25 cellular contexts compared by ENCODE assay signal in the genomic region with DNA sequence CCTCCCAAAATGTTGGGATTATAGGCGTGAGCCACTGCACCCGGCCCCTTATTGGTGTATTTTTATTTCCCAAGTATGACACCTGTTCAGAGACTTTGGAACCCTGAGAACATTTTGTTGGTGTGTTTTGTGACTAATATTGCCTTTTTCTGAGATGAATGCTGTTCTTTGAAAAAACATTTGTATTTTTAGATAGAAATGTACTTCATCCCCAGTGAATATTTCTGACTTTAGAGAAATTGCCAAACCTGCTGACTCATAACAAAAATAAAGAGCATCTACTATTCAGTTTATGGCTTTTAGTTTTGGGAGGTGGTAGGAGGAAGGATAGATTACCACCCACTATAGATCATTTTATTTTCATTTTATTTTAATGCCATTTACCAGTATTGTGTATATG.
DNase-seq lines count a peak whose midpoint lies in the region; ATAC-seq and TF ChIP-seq lines count a peak whose summit lies in the region.
"Had no signal": no experiment of that assay in that cellular context is flagged by ENCODE, and none has a peak within 500 bp of the region (broad histone marks: within the 10 kb centered on the region; RNA-seq: fewer than 3 reads in every experiment).

No MANE protein-coding gene starts in this region.

- no peak for DNase-seq in chondrocyte (ENCODE audit: low spot score)
- DNase-seq in NCI-H510A (lab: John Stamatoyannopoulos, UW) = no peak
- no peak for DNase-seq in NOMO-1 treated with dmso at 0.1 percent for 144 hours (lab: John Stamatoyannopoulos, UW; ENCODE audit: unreplicated experiment)
- no peak for DNase-seq in naive thymus-derived CD8-positive, alpha-beta T cell
- DNase-seq in NCI-H345 treated with DMSO at 0.1 percent for 48 hours (lab: John Stamatoyannopoulos, UW; ENCODE audit: unreplicated experiment) = no peak
- DNase-seq: activated CD4-positive, CD25-positive, alpha-beta regulatory T cell treated with anti-CD3 and anti-CD28 coated beads, Interleukin-2, amount 50 U/mL, for 72 hours; activated CD8-positive, alpha-beta T cell treated with anti-CD3 and anti-CD28 coated beads for 36 hours; activated effector memory CD4-positive, alpha-beta T cell treated with Interleukin-2 at 50 U/mL for 16 hours; CD8-positive, alpha-beta memory T cell; foreskin keratinocyte; GOT3; heart right ventricle; KG1; left cardiac atrium; NCI-H146; NCI-H524; spleen; stimulated activated CD4-positive, alpha-beta T cell treated with anti-CD3 and anti-CD28 coated beads, Interleukin-4, amount 100 ng/mL, for 1 hour; stimulated activated naive B cell treated with anti-CD40 and anti-IgM and Interleukin-4, amounts not matched to agents 10 μg/mL and 1 μg/mL and 100 μg/mL, for 72 hours; T-helper 1 cell; testis had no signal

- H3K9me3 Mint-ChIP-seq in chondrocyte (ENCODE audit: low read depth) = no peaks in the 10 kb centered on the region
- no peaks in the 10 kb centered on the region for H3K9me3 Mint-ChIP-seq in nephron
- peaks cover 0 to 4% (median 0%) of the 10 kb centered on the region in 9 donors for H3K9me3 Mint-ChIP-seq in naive thymus-derived CD8-positive, alpha-beta T cell
- H3K9me3 Mint-ChIP-seq: activated CD8-positive, alpha-beta T cell treated with anti-CD3 and anti-CD28 coated beads for 36 hours; CD8-positive, alpha-beta memory T cell; dendritic cell treated with granulocyte-macrophage colony-stimulating factor and Interleukin-4, amounts not matched to agents 40 ng/mL and 50 ng/mL, for 4 days; stimulated activated naive B cell treated with anti-CD40 and anti-IgM and Interleukin-4, amounts not matched to agents 10 μg/mL and 1 μg/mL and 100 μg/mL, for 72 hours had no signal

- TF ChIP-seq CTCF in chondrocyte (IDR thresholded peaks at IDR 0.05) = no peak
- TF ChIP-seq CTCF in nephron (IDR thresholded peaks at IDR 0.05; ENCODE audit: unreplicated experiment in 3 of 3) = no peak

- H3K27ac Mint-ChIP-seq in chondrocyte (ENCODE audit: unreplicated experiment) (peak overlapping the region; percentile 84), nephron (peak overlapping the region; percentile 34 to 51 (median 37))
- H3K27ac Mint-ChIP-seq in naive thymus-derived CD8-positive, alpha-beta T cell = no peak overlapping the region
- H3K27ac Mint-ChIP-seq: activated CD8-positive, alpha-beta T cell treated with anti-CD3 and anti-CD28 coated beads for 36 hours; B cell; CD8-positive, alpha-beta memory T cell; dendritic cell treated with granulocyte-macrophage colony-stimulating factor and Interleukin-4, amounts not matched to agents 40 ng/mL and 50 ng/mL, for 4 days; stimulated activated naive B cell treated with anti-CD40 and anti-IgM and Interleukin-4, amounts not matched to agents 10 μg/mL and 1 μg/mL and 100 μg/mL, for 72 hours had no signal

- H3K4me3 Mint-ChIP-seq in chondrocyte (ENCODE audit: unreplicated experiment) (no peak overlapping the region), nephron (no peak overlapping the region)
- no peak overlapping the region for H3K4me3 Mint-ChIP-seq in naive thymus-derived CD8-positive, alpha-beta T cell
- H3K4me3 Mint-ChIP-seq: activated CD8-positive, alpha-beta T cell treated with anti-CD3 and anti-CD28 coated beads for 36 hours; B cell; CD8-positive, alpha-beta memory T cell; dendritic cell treated with granulocyte-macrophage colony-stimulating factor and Interleukin-4, amounts not matched to agents 40 ng/mL and 50 ng/mL, for 4 days; stimulated activated naive B cell treated with anti-CD40 and anti-IgM and Interleukin-4, amounts not matched to agents 10 μg/mL and 1 μg/mL and 100 μg/mL, for 72 hours had no signal

- peak; percentile 37 for ATAC-seq in HG02852 (IDR thresholded peaks at IDR 0.05; ENCODE audit: unreplicated experiment)
- no peak for ATAC-seq in naive thymus-derived CD8-positive, alpha-beta T cell
- ATAC-seq: activated CD8-positive, alpha-beta T cell treated with anti-CD3 and anti-CD28 coated beads for 36 hours; foreskin keratinocyte; heart right ventricle; left cardiac atrium; stimulated activated naive B cell treated with anti-CD40 and anti-IgM and Interleukin-4, amounts not matched to agents 10 μg/mL and 1 μg/mL and 100 μg/mL, for 72 hours had no signal

- no peaks in the 10 kb centered on the region for H3K27me3 Mint-ChIP-seq in chondrocyte (ENCODE audit: low read depth)
- peaks cover 7% of the 10 kb centered on the region for H3K27me3 Mint-ChIP-seq in nephron (ENCODE audit: low read depth)
- H3K27me3 Mint-ChIP-seq in naive thymus-derived CD8-positive, alpha-beta T cell = peaks cover 0 to 2% (median 0%) of the 10 kb centered on the region in 5 donors
- H3K27me3 Mint-ChIP-seq: dendritic cell treated with granulocyte-macrophage colony-stimulating factor and Interleukin-4, amounts not matched to agents 40 ng/mL and 50 ng/mL, for 4 days; stimulated activated naive B cell treated with anti-CD40 and anti-IgM and Interleukin-4, amounts not matched to agents 10 μg/mL and 1 μg/mL and 100 μg/mL, for 72 hours had no signal

- POLR2A ChIA-PET in naive thymus-derived CD8-positive, alpha-beta T cell (lab: Charles Lee) = no interaction called here

- H3K4me1 Mint-ChIP-seq in chondrocyte (ENCODE audit: low read depth) = peaks cover 34% of the 10 kb centered on the region
- peaks cover 11% of the 10 kb centered on the region for H3K4me1 Mint-ChIP-seq in nephron
- H3K4me1 Mint-ChIP-seq in naive thymus-derived CD8-positive, alpha-beta T cell = no peaks in the 10 kb centered on the region
- H3K4me1 Mint-ChIP-seq: B cell; stimulated activated naive B cell treated with anti-CD40 and anti-IgM and Interleukin-4, amounts not matched to agents 10 μg/mL and 1 μg/mL and 100 μg/mL, for 72 hours had no signal

- H3K36me3 Mint-ChIP-seq in chondrocyte (ENCODE audit: low read depth) (no peaks in the 10 kb centered on the region), nephron (ENCODE audit: low read depth) (no peaks in the 10 kb centered on the region)
- no peaks in the 10 kb centered on the region for H3K36me3 Mint-ChIP-seq in naive thymus-derived CD8-positive, alpha-beta T cell
- H3K36me3 Mint-ChIP-seq: stimulated activated naive B cell treated with anti-CD40 and anti-IgM and Interleukin-4, amounts not matched to agents 10 μg/mL and 1 μg/mL and 100 μg/mL, for 72 hours had no signal

Comparison
In these comparisons a context has a peak if more than half of its experiments do, and no peak if none do; other contexts are left out.
1. H3K27ac Mint-ChIP-seq: peak in chondrocyte (single experiment) and nephron (3 of 3); none in naive thymus-derived CD8-positive, alpha-beta T cell (0 of 10).